ENCODE assay signal across 1 cellular context in the genomic region with DNA sequence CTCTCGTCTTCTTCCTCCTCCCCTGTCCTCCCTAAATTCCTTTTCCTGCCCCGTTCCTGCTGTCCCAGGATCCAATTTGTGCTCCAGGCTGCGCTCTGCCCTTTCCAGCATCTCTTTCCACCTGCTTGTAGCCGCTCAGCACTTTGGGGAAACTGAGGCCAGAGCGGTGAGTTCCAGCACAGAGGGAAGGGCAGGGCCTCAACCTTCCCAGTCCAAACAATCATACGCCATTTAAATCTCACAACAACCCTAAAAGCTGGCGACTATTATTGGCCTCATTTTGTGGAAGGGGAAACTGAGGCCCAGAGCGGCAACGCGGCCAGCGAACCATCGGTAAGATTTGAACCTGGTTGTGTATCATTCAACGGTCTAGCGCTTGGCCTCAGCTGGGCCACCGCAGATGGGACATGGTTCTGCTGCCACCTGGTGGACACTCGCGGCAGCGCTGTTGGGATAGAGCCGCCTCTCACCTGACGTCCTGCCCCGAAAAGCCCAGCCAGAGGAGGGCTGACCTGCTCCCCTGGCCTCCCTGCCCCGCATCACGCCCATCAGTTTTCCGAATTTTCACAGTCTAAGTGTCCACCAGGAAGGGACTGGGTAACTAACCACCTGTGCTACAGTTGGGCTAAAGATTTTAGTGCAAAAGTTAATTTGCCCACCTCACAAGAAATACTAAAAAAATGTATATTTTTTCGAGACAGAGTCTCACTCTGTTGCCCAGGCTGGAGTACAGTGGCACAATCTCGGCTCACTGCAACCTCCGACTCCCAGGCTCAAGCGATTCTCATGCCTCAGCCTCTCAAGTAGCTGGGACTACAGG.
A peak's percentile ranks its signal among the peaks of the same experiment; 100 is the strongest.
TF ChIP-seq lines count a peak whose summit lies in the region.

No MANE protein-coding gene starts in this region.

TF ChIP-seq in H1, 55 proteins besides CTCF, POLR2A, EP300 and RAD21 (continued from another document):
- peak in 1 of 2 experiments; percentile 61; a peak in 1 of 4 replicates for TF ChIP-seq SIN3A (conservative IDR thresholded peaks at IDR 0.05 in 1 of 2, IDR thresholded peaks at IDR 0.05 in 1 of 2; ENCODE audit: low read depth in 1 of 2, low read length in 2 of 2)
- TF ChIP-seq GABPA (IDR thresholded peaks at IDR 0.05; ENCODE audit: borderline replicate concordance, insufficient read depth, low read length): no peak
- TF ChIP-seq, protein P1, sequence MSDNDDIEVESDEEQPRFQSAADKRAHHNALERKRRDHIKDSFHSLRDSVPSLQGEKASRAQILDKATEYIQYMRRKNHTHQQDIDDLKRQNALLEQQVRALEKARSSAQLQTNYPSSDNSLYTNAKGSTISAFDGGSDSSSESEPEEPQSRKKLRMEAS (IDR thresholded peaks at IDR 0.05): peak; percentile 63; the same call in 1 of the 2 replicates
- TF ChIP-seq CHD1 (IDR thresholded peaks at IDR 0.05; ENCODE audit: low read depth, low read length): no peak
- TF ChIP-seq KDM1A (IDR thresholded peaks at IDR 0.05; ENCODE audit: borderline replicate concordance, low read length): 0 out of 2 replicates have a peak, but pooled peaks have one; percentile 32
- TF ChIP-seq BCL11A (IDR thresholded peaks at IDR 0.05; ENCODE audit: low read depth in 2 of 2, low read length in 2 of 2): no peak
- TF ChIP-seq EGR1 (IDR thresholded peaks at IDR 0.05; ENCODE audit: borderline replicate concordance, low read depth, low read length): no peak
- no peak for TF ChIP-seq SRF (IDR thresholded peaks at IDR 0.05; ENCODE audit: low read depth, low read length)
- no peak for TF ChIP-seq CHD2 (IDR thresholded peaks at IDR 0.05; ENCODE audit: low read length)
- no peak for TF ChIP-seq TEAD4 (IDR thresholded peaks at IDR 0.05; ENCODE audit: low read depth, low read length)
- no peak for TF ChIP-seq SIX5 (IDR thresholded peaks at IDR 0.05; ENCODE audit: low read depth, low read length)
- TF ChIP-seq RFX5 (IDR thresholded peaks at IDR 0.05; ENCODE audit: borderline replicate concordance, low read depth, low read length): no peak
- 0 out of 2 replicates have a peak, but pooled peaks have one; percentile 18 for TF ChIP-seq YY1 (IDR thresholded peaks at IDR 0.05; ENCODE audit: low read depth, low read length)
- TF ChIP-seq SUZ12 (IDR thresholded peaks at IDR 0.05; ENCODE audit: low read length): no peak
- TF ChIP-seq CHD7 (IDR thresholded peaks at IDR 0.05; ENCODE audit: insufficient replicate concordance, low read length): no peak
- no peak for TF ChIP-seq PHF8 (conservative IDR thresholded peaks at IDR 0.05; ENCODE audit: low read depth, low read length)
- TF ChIP-seq KDM4A (IDR thresholded peaks at IDR 0.05; ENCODE audit: low read depth, low read length, severe bottlenecking): no peak
- TF ChIP-seq NRF1 (IDR thresholded peaks at IDR 0.05; ENCODE audit: low read depth, low read length): no peak
- TF ChIP-seq TCF12 (IDR thresholded peaks at IDR 0.05; ENCODE audit: low read depth, low read length): no peak
- no peak for TF ChIP-seq BRCA1 (IDR thresholded peaks at IDR 0.05; ENCODE audit: low read depth, low read length)
- TF ChIP-seq ZNF274 (IDR thresholded peaks at IDR 0.05; ENCODE audit: borderline replicate concordance, extremely low read depth, low read length): no peak
- TF ChIP-seq, protein P2, sequence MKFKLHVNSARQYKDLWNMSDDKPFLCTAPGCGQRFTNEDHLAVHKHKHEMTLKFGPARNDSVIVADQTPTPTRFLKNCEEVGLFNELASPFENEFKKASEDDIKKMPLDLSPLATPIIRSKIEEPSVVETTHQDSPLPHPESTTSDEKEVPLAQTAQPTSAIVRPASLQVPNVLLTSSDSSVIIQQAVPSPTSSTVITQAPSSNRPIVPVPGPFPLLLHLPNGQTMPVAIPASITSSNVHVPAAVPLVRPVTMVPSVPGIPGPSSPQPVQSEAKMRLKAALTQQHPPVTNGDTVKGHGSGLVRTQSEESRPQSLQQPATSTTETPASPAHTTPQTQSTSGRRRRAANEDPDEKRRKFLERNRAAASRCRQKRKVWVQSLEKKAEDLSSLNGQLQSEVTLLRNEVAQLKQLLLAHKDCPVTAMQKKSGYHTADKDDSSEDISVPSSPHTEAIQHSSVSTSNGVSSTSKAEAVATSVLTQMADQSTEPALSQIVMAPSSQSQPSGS (IDR thresholded peaks at IDR 0.05; ENCODE audit: low read length): no peak
- 0 out of 4 replicates have a peak, but pooled peaks of 1 of the 2 experiments have one; percentile 35 for TF ChIP-seq HDAC2 (IDR thresholded peaks at IDR 0.05; ENCODE audit: borderline replicate concordance in 1 of 2, low read depth in 2 of 2, low read length in 2 of 2)
- no peak for TF ChIP-seq FOSL1 (IDR thresholded peaks at IDR 0.05; ENCODE audit: insufficient read depth, low read depth, low read length)
